In the genomic region with DNA sequence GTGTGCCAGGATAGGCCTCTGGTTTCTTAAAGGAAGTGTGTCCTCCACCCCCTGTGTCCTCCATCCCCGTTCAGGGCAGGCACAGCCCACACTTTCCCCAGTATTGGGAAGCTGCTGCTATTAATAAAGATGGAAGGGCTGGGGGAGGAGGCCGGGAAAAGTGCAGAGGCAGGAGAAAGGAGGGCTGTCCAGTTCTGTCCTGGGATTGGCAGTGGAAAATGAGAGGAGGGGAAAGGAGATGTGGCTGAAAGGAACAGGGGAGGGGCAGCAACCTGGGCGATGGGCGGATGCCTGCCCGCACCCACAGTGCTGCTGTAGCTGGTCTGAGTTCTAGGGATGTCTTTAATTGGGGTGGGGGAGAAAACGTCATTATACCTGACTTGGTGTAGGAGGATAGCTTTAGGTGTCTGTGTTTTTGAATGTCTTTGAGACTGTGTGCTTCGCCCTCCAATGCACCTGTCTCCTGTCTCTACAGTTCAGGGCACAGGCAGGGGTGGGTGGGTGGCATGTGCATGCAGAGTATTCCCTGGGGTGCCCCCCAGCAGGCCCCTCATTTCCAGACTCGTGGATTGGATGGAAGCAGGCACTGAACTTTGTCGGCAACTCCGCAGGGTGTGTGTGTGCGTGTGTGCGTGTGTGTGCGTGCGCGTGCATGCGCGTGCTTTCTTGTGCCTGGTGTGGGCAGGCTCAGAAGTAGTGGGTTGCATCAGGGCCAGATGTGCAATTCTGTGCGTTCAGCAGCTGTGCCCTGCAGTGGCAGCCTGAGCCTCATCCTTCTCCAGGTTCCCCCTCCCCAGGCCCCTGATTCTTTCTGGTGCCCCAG, we compare ENCODE assay signal across 8 cellular contexts. TPM values are rescaled to one million over a fixed set of nuclear protein-coding genes. Genes with fewer than 3 reads are reported as not detected.
DNase-seq lines count a peak whose midpoint lies in the region; ATAC-seq and TF ChIP-seq lines count a peak whose summit lies in the region.

No MANE protein-coding gene starts in this region.

- no peaks in the 10 kb centered on the region for H3K9me3 Mint-ChIP-seq in Caco-2 (ENCODE audit: unreplicated experiment)
- H3K9me3 Mint-ChIP-seq in activated naive CD8-positive, alpha-beta T cell treated with anti-CD3 and anti-CD28 coated beads, Interleukin-2, amount 50 U/mL, for 24 hours = no peaks in the 10 kb centered on the region

- DNase-seq in Caco-2 (no peak), NOMO-1 treated with dmso at 0.1 percent for 144 hours (lab: John Stamatoyannopoulos, UW; ENCODE audit: unreplicated experiment) (peak; percentile 15), cardiac septum (ENCODE audit: low spot score) (peak; percentile 86), SHP77 (lab: John Stamatoyannopoulos, UW) (no peak), HT-29 (ENCODE audit: low spot score) (no peak)
- peak; percentile 51 for DNase-seq in activated naive CD8-positive, alpha-beta T cell treated with anti-CD3 and anti-CD28 coated beads, Interleukin-2, amount 50 U/mL, for 24 hours

- H3K27me3 ChIP-seq in Caco-2 (replicated peaks; ENCODE audit: control insufficient read depth, insufficient read depth, low read length) = no peaks in the 10 kb centered on the region
- no peaks in the 10 kb centered on the region for H3K27me3 ChIP-seq in rectal smooth muscle tissue (ENCODE audit: control insufficient read depth, insufficient read depth, low read length)

- peaks cover 17% of the 10 kb centered on the region for H3K36me3 Mint-ChIP-seq in Caco-2 (ENCODE audit: insufficient read depth, unreplicated experiment)
- peaks cover 25% of the 10 kb centered on the region for H3K36me3 Mint-ChIP-seq in activated naive CD8-positive, alpha-beta T cell treated with anti-CD3 and anti-CD28 coated beads, Interleukin-2, amount 50 U/mL, for 24 hours (ENCODE audit: low read depth)

- peak overlapping the region; percentile 74 for H3K4me3 ChIP-seq in Caco-2 (ENCODE audit: low read depth, low read length)
- H3K4me3 ChIP-seq in rectal smooth muscle tissue (ENCODE audit: low read length) = peak overlapping the region; percentile 86

- no peak for TF ChIP-seq CTCF in Caco-2 (IDR thresholded peaks at IDR 0.05; ENCODE audit: insufficient read depth in 1 of 2, low read depth in 1 of 2, low read length in 1 of 2, severe bottlenecking in 1 of 2, unreplicated experiment in 1 of 2)

- no peaks in the 10 kb centered on the region for H3K36me3 ChIP-seq in Caco-2 (ENCODE audit: control insufficient read depth, insufficient read depth, low read length)
- H3K36me3 ChIP-seq in rectal smooth muscle tissue (ENCODE audit: control insufficient read depth, insufficient read depth, low read length) = peaks cover 3% of the 10 kb centered on the region

- H3K27me3 Mint-ChIP-seq in Caco-2 (ENCODE audit: insufficient read depth, unreplicated experiment) = no peaks in the 10 kb centered on the region
- no peaks in the 10 kb centered on the region for H3K27me3 Mint-ChIP-seq in activated naive CD8-positive, alpha-beta T cell treated with anti-CD3 and anti-CD28 coated beads, Interleukin-2, amount 50 U/mL, for 24 hours

- ATAC-seq in activated naive CD8-positive, alpha-beta T cell treated with anti-CD3 and anti-CD28 coated beads, Interleukin-2, amount 50 U/mL, for 24 hours = no peak
- ATAC-seq in GM21515 (IDR thresholded peaks at IDR 0.05; ENCODE audit: unreplicated experiment) = no peak

- peak overlapping the region; percentile 92 for H3K27ac ChIP-seq in rectal smooth muscle tissue (ENCODE audit: low read depth, low read length)

- H3K9me3 ChIP-seq in Caco-2 = no peaks in the 10 kb centered on the region

- peaks cover 11% of the 10 kb centered on the region for H3K4me1 Mint-ChIP-seq in Caco-2 (ENCODE audit: low read depth, unreplicated experiment)
- peaks cover 61% of the 10 kb centered on the region for H3K4me1 Mint-ChIP-seq in activated naive CD8-positive, alpha-beta T cell treated with anti-CD3 and anti-CD28 coated beads, Interleukin-2, amount 50 U/mL, for 24 hours

- intact Hi-C loops in Caco-2 (cut with micrococcal nuclease; ENCODE audit: unreplicated experiment) = no loop called here
- intact Hi-C loops in cardiac septum (cut with DNase I) = loop anchor here (5.0 kb wide), 1 partner anchor 65 kb away; a partner anchor contains a TSS

- H3K4me1 ChIP-seq in Caco-2 (peaks cover 11% of the 10 kb centered on the region), rectal smooth muscle tissue (ENCODE audit: control insufficient read depth, insufficient read depth, low read length) (peaks cover 31% of the 10 kb centered on the region)

- peak overlapping the region; percentile 71 for H3K9ac ChIP-seq in rectal smooth muscle tissue (ENCODE audit: low read length)

- no TSS peak for BruUV-seq in Caco-2 (replicated peaks; lab: Mats Ljungman, UMichigan)

- POLR2A ChIA-PET in Caco-2 (lab: Charles Lee) = no interaction called here

- CTCF ChIA-PET in Caco-2 (lab: Charles Lee) = interaction anchor here (0.6 kb wide), 1 partner anchor 17 kb away, joined by 7 read pairs; no protein-coding TSS in a partner anchor

- peak overlapping the region; percentile 84 for H3K27ac Mint-ChIP-seq in Caco-2 (ENCODE audit: unreplicated experiment)
- H3K27ac Mint-ChIP-seq in activated naive CD8-positive, alpha-beta T cell treated with anti-CD3 and anti-CD28 coated beads, Interleukin-2, amount 50 U/mL, for 24 hours = peak overlapping the region; percentile 98

- H3K4me3 Mint-ChIP-seq in Caco-2 (ENCODE audit: unreplicated experiment) = peak overlapping the region; percentile 92
- peak overlapping the region; percentile 96 for H3K4me3 Mint-ChIP-seq in activated naive CD8-positive, alpha-beta T cell treated with anti-CD3 and anti-CD28 coated beads, Interleukin-2, amount 50 U/mL, for 24 hours

RNA-seq across cellular contexts. Expression of a gene that starts 2.5 kb away (rescaled TPM):
- total RNA-seq in Caco-2 (2022) (40.9 and 44.4 TPM in 2 replicates), cardiac septum (99.6 TPM)
- 81.2 and 82.3 TPM in 2 replicates for total RNA-seq in HT-29 (2014; rRNA removed; shearing (Covaris generic))

Comparison
In these comparisons a context has a peak if more than half of its experiments do, and no peak if none do; other contexts are left out.
1. DNase-seq: peak in NOMO-1 treated with dmso at 0.1 percent for 144 hours (single experiment), activated naive CD8-positive, alpha-beta T cell treated with anti-CD3 and anti-CD28 coated beads, Interleukin-2, amount 50 U/mL, for 24 hours (single experiment) and cardiac septum (single experiment); none in Caco-2 (0 of 2), SHP77 (0 of 2) and HT-29 (single experiment).